ENCODE assay signal across 1 cellular context in the genomic region with DNA sequence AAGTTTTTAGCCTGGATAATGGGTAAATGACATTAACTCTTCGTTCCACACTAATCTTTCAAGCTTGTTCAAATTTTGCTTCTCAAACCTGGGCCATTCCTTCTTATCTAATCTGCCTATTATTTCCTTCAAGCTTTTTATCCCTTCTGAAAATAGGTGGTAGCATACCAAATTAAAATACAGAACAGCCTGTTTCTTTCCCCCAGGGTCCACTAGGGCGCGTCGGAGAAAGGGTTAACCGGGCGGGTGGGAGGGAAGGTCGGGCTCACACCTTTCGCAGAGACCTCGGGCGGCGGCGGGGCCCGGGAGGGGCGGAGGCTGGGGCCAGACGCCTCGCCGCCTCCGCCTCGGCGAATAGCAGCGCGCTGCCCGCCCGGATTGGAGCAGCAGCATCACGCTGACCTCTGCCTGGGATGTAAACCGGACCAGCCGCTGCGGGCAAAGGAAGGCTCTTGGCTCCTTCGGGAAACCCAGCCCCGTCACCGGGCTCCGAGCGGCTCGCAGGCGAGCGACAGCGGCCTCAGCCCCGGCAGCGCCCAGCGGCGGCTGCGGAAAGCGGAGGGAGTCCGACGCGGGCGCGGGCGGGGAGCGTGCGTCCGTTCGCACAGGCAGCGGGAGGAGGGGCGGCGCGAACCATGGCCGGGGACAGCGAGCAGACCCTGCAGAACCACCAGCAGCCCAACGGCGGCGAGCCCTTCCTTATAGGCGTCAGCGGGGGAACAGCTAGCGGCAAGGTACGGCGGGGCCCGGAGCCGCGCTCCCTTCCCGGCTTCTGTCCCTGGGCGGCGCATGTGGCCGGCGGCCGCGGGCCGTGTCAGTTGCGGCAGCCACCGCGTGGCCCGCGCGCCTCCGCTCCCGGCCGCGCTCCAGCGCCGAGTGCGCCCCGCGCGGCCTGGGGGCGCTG.
TF ChIP-seq lines count a peak whose summit lies in the region.

A gene (plus strand): TSS at position 416 of the 904 bp plus-strand sequence. CDS start 220 bp downstream, at position 636.

TF ChIP-seq in SK-N-SH treated with all-trans-retinoic acid at 6 μM for 48 hours, 23 proteins besides CTCF, POLR2A, EP300 and RAD21:
- TF ChIP-seq, protein P1, sequence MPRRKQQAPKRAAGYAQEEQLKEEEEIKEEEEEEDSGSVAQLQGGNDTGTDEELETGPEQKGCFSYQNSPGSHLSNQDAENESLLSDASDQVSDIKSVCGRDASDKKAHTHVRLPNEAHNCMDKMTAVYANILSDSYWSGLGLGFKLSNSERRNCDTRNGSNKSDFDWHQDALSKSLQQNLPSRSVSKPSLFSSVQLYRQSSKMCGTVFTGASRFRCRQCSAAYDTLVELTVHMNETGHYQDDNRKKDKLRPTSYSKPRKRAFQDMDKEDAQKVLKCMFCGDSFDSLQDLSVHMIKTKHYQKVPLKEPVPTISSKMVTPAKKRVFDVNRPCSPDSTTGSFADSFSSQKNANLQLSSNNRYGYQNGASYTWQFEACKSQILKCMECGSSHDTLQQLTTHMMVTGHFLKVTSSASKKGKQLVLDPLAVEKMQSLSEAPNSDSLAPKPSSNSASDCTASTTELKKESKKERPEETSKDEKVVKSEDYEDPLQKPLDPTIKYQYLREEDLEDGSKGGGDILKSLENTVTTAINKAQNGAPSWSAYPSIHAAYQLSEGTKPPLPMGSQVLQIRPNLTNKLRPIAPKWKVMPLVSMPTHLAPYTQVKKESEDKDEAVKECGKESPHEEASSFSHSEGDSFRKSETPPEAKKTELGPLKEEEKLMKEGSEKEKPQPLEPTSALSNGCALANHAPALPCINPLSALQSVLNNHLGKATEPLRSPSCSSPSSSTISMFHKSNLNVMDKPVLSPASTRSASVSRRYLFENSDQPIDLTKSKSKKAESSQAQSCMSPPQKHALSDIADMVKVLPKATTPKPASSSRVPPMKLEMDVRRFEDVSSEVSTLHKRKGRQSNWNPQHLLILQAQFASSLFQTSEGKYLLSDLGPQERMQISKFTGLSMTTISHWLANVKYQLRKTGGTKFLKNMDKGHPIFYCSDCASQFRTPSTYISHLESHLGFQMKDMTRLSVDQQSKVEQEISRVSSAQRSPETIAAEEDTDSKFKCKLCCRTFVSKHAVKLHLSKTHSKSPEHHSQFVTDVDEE (CRISPR knock-in tag; IDR thresholded peaks at IDR 0.05): 0 out of 2 replicates have a peak, but pooled peaks have one; percentile 12
- no peak for TF ChIP-seq PPARA (CRISPR knock-in tag; IDR thresholded peaks at IDR 0.05; ENCODE audit: borderline replicate concordance)
- TF ChIP-seq, protein P2, sequence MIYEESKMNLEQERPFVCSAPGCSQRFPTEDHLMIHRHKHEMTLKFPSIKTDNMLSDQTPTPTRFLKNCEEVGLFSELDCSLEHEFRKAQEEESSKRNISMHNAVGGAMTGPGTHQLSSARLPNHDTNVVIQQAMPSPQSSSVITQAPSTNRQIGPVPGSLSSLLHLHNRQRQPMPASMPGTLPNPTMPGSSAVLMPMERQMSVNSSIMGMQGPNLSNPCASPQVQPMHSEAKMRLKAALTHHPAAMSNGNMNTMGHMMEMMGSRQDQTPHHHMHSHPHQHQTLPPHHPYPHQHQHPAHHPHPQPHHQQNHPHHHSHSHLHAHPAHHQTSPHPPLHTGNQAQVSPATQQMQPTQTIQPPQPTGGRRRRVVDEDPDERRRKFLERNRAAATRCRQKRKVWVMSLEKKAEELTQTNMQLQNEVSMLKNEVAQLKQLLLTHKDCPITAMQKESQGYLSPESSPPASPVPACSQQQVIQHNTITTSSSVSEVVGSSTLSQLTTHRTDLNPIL (CRISPR knock-in tag; IDR thresholded peaks at IDR 0.05; ENCODE audit: low read depth): no peak
